ENCODE assay signal across 26 cellular contexts in the genomic region with DNA sequence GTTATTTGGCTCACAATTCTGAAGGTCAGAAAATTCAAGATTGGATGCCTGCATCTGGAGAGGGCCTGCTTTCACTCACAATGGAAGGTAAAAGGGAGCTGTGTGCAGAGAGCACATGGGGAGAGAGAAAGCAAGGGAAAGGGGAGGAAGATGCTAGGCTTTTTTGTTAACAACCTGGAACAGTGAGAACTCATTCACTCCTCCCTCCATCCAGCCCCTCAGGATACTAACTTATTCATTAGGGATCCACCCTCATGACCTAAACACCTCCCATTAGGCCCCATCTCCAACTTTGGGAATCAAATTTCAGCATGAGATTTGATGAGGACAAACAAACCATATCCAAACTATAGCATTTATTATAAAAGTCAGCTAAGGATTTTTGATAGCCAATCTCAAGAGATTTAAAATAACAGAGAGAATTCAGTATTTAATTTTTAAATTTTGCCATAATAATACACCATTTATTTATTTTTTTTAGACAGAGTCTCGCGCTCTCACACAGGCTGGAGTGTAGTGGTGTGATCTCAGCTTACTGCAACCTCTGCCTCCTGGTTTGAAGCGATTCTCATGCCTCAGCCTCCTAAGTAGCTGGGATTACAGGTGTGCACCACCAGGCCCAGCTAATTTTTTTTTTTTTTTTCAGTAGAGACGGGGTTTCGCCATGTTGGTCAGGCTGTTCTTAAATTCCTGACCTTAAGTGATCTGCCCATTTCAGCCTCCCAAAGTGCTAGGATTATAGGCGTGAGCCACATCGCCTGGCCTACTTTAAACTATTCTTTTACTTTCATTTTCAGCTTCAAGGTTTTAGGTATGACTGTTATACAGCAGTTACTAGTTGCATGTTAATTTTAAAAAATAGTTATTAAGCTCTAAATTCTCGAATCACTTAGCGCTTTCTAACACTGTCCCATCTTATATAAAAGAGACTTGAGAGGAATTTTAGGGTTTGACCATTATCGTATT. TPM values are rescaled to one million over a fixed set of nuclear protein-coding genes. Genes with fewer than 3 reads are reported as not detected.
DNase-seq lines count a peak whose midpoint lies in the region; ATAC-seq and TF ChIP-seq lines count a peak whose summit lies in the region.
"Had no signal": no experiment of that assay in that cellular context is flagged by ENCODE, and none has a peak within 500 bp of the region (broad histone marks: within the 10 kb centered on the region; RNA-seq: fewer than 3 reads in every experiment).

No MANE protein-coding gene starts in this region.

- DNase-seq in SK-N-SH (no peak), neural progenitor cell (ENCODE audit: low spot score) (no peak), GDM1 (lab: John Stamatoyannopoulos, UW) (no peak), NCI-H1417 (lab: John Stamatoyannopoulos, UW) (no peak)
- DNase-seq: 8988T; activated CD4-positive, alpha-beta memory T cell treated with anti-CD3 and anti-CD28 coated beads, Interleukin-2, amount 10 ng/mL, durations not matched to agents 7 days and 5 days; activated naive CD4-positive, alpha-beta T cell treated with anti-CD3 and anti-CD28 coated beads for 36 hours; amygdala; cortex of kidney; Karpas-422; NCI-H1092; NCI-H2081; NCI-H446 treated with DMSO at 0.1 percent for 48 hours; ovary; RPMI8226; stimulated activated CD4-positive, alpha-beta T cell treated with anti-CD3 and anti-CD28 coated beads, Interleukin-4, amount 100 ng/mL, for 4 hours had no signal

- TF ChIP-seq CTCF in SK-N-SH (IDR thresholded peaks at IDR 0.05) (no peak), Loucy (conservative IDR thresholded peaks at IDR 0.05; ENCODE audit: low read length) (no peak), neural progenitor cell (IDR thresholded peaks at IDR 0.05) (no peak)

- peak overlapping the region; percentile 37 for H3K4me3 Mint-ChIP-seq in activated T-helper 17 cell treated with anti-CD3 and anti-CD28 coated beads, Interleukin-2, amount 50 U/mL, for 72 hours
- H3K4me3 Mint-ChIP-seq in neural progenitor cell = no peak overlapping the region
- H3K4me3 Mint-ChIP-seq: activated CD4-positive, alpha-beta memory T cell treated with anti-CD3 and anti-CD28 coated beads, Interleukin-2, amount 10 ng/mL, durations not matched to agents 7 days and 5 days; activated naive CD4-positive, alpha-beta T cell treated with anti-CD3 and anti-CD28 coated beads for 36 hours; memory B cell; stimulated activated naive CD8-positive, alpha-beta T cell treated with anti-CD3 and anti-CD28 coated beads, Interleukin-15, Interleukin-2, amounts not matched to agents 100 ng/mL and 50 ng/mL, for 24 hours had no signal

- H3K27ac ChIP-seq in SK-N-SH (ENCODE audit: low read depth in 2 of 2, low read length in 1 of 2) = no peak overlapping the region
- no peak overlapping the region for H3K27ac ChIP-seq in neural progenitor cell
- H3K27ac ChIP-seq: ovary, SK-N-MC, tibial nerve had no signal

- H3K27ac Mint-ChIP-seq in activated T-helper 17 cell treated with anti-CD3 and anti-CD28 coated beads, Interleukin-2, amount 50 U/mL, for 72 hours = no peak overlapping the region
- H3K27ac Mint-ChIP-seq in neural progenitor cell = no peak overlapping the region
- H3K27ac Mint-ChIP-seq: activated CD4-positive, alpha-beta memory T cell treated with anti-CD3 and anti-CD28 coated beads, Interleukin-2, amount 10 ng/mL, durations not matched to agents 7 days and 5 days; activated naive CD4-positive, alpha-beta T cell treated with anti-CD3 and anti-CD28 coated beads for 36 hours; memory B cell; stimulated activated naive CD8-positive, alpha-beta T cell treated with anti-CD3 and anti-CD28 coated beads, Interleukin-15, Interleukin-2, amounts not matched to agents 100 ng/mL and 50 ng/mL, for 24 hours had no signal

- H3K4me3 ChIP-seq in SK-N-SH (ENCODE audit: low read depth in 2 of 2, low read length in 1 of 2) = no peak overlapping the region
- no peak overlapping the region for H3K4me3 ChIP-seq in Loucy (ENCODE audit: low read length, poor library complexity, severe bottlenecking)
- no peak overlapping the region for H3K4me3 ChIP-seq in neural progenitor cell
- H3K4me3 ChIP-seq: ovary, SK-N-MC, tibial nerve had no signal

- H3K9me3 ChIP-seq in SK-N-SH (no peaks in the 10 kb centered on the region), Loucy (ENCODE audit: insufficient read depth, low read depth, low read length) (no peaks in the 10 kb centered on the region), neural progenitor cell (ENCODE audit: low read depth) (no peaks in the 10 kb centered on the region)
- H3K9me3 ChIP-seq: ovary, tibial nerve had no signal

- H3K4me1 Mint-ChIP-seq in activated T-helper 17 cell treated with anti-CD3 and anti-CD28 coated beads, Interleukin-2, amount 50 U/mL, for 72 hours = no peaks in the 10 kb centered on the region
- H3K4me1 Mint-ChIP-seq in neural progenitor cell = peaks cover 17% of the 10 kb centered on the region
- H3K4me1 Mint-ChIP-seq: activated CD4-positive, alpha-beta memory T cell treated with anti-CD3 and anti-CD28 coated beads, Interleukin-2, amount 10 ng/mL, durations not matched to agents 7 days and 5 days; memory B cell had no signal

- H3K79me2 ChIP-seq in SK-N-SH (ENCODE audit: insufficient read depth) (no peaks in the 10 kb centered on the region), Loucy (ENCODE audit: insufficient read depth, low read length) (no peaks in the 10 kb centered on the region), neural progenitor cell (ENCODE audit: low read depth) (no peaks in the 10 kb centered on the region)

- TF ChIP-seq EP300 in SK-N-SH (IDR thresholded peaks at IDR 0.05; ENCODE audit: borderline replicate concordance in 1 of 2, low read depth in 1 of 2, low read length in 1 of 2) = no peak

- no peak overlapping the region for H3K9ac ChIP-seq in SK-N-SH
- H3K9ac ChIP-seq in Loucy (ENCODE audit: low read depth, low read length, poor library complexity, severe bottlenecking) = no peak overlapping the region
- no peak overlapping the region for H3K9ac ChIP-seq in neural progenitor cell

- H3K4me1 ChIP-seq in SK-N-SH (ENCODE audit: control insufficient read depth in 1 of 2, insufficient read depth in 2 of 2, low read depth in 1 of 2, low read length in 1 of 2) = peaks cover 0 to 10% of the 10 kb centered on the region in 2 experiments; a peak in 2 of 4 replicates
- no peaks in the 10 kb centered on the region for H3K4me1 ChIP-seq in Loucy (ENCODE audit: insufficient read depth, low read length, poor library complexity, severe bottlenecking)
- peaks cover 16% of the 10 kb centered on the region for H3K4me1 ChIP-seq in neural progenitor cell
- H3K4me1 ChIP-seq: tibial nerve had no signal

- WGBS in SK-N-SH (ENCODE audit: low lambda C conversion rate) = 93% methylated on average over 10 of the region's 10 CpGs

- H3K36me3 ChIP-seq in SK-N-SH (replicated peaks in 1 of 2; ENCODE audit: control insufficient read depth in 1 of 2, insufficient read depth in 2 of 2, low read length in 1 of 2) (no peaks in the 10 kb centered on the region), Loucy (ENCODE audit: insufficient read depth, low read length) (no peaks in the 10 kb centered on the region), neural progenitor cell (no peaks in the 10 kb centered on the region)
- H3K36me3 ChIP-seq: ovary, tibial nerve had no signal

- H3K36me3 Mint-ChIP-seq in activated T-helper 17 cell treated with anti-CD3 and anti-CD28 coated beads, Interleukin-2, amount 50 U/mL, for 72 hours (ENCODE audit: low read depth) = no peaks in the 10 kb centered on the region
- no peaks in the 10 kb centered on the region for H3K36me3 Mint-ChIP-seq in neural progenitor cell
- H3K36me3 Mint-ChIP-seq: memory B cell had no signal

- peaks cover 5% of the 10 kb centered on the region for H3K9me3 Mint-ChIP-seq in activated T-helper 17 cell treated with anti-CD3 and anti-CD28 coated beads, Interleukin-2, amount 50 U/mL, for 72 hours
- no peaks in the 10 kb centered on the region for H3K9me3 Mint-ChIP-seq in neural progenitor cell
- H3K9me3 Mint-ChIP-seq: activated CD4-positive, alpha-beta memory T cell treated with anti-CD3 and anti-CD28 coated beads, Interleukin-2, amount 10 ng/mL, durations not matched to agents 7 days and 5 days; activated naive CD4-positive, alpha-beta T cell treated with anti-CD3 and anti-CD28 coated beads for 36 hours had no signal

- H2AFZ ChIP-seq in SK-N-SH (ENCODE audit: low read depth) (0 out of 2 replicates have a peak overlapping the region, but pooled peaks have one; percentile 7), Loucy (ENCODE audit: low read length) (peak overlapping the region; percentile 45; the same call in 1 of the 2 replicates), neural progenitor cell (replicated peaks) (peak overlapping the region; percentile 48)

- POLR2A ChIA-PET in SK-N-SH (lab: Yijun Ruan, JAX) = no interaction called here

- CTCF ChIA-PET in SK-N-SH (lab: Yijun Ruan, JAX) = interaction anchor here (0.9 to 1.6 kb wide), 3 partner anchors 11 to 21 kb away, joined by 3 to 4 read pairs (median 4); a partner anchor contains a TSS

- H3F3A ChIP-seq in SK-N-SH (replicated peaks; ENCODE audit: insufficient read depth) = peaks cover 12% of the 10 kb centered on the region
- H3F3A ChIP-seq in Loucy (ENCODE audit: low read depth) = no peaks in the 10 kb centered on the region
- H3F3A ChIP-seq in neural progenitor cell (ENCODE audit: low read depth) = peaks cover 4% of the 10 kb centered on the region

- H3K27me3 Mint-ChIP-seq in activated T-helper 17 cell treated with anti-CD3 and anti-CD28 coated beads, Interleukin-2, amount 50 U/mL, for 72 hours = peaks cover 5% of the 10 kb centered on the region
- H3K27me3 Mint-ChIP-seq in neural progenitor cell (ENCODE audit: insufficient read depth, low read depth) = peaks cover 2% of the 10 kb centered on the region
- H3K27me3 Mint-ChIP-seq: memory B cell; stimulated activated naive CD8-positive, alpha-beta T cell treated with anti-CD3 and anti-CD28 coated beads, Interleukin-15, Interleukin-2, amounts not matched to agents 100 ng/mL and 50 ng/mL, for 24 hours had no signal

- no peaks in the 10 kb centered on the region for H4K20me1 ChIP-seq in SK-N-SH (ENCODE audit: insufficient read depth)
- H4K20me1 ChIP-seq in Loucy (ENCODE audit: insufficient read depth, low read length, poor library complexity, severe bottlenecking) = no peaks in the 10 kb centered on the region
- H4K20me1 ChIP-seq in neural progenitor cell (ENCODE audit: low read depth) = no peaks in the 10 kb centered on the region

- H3K27me3 ChIP-seq in SK-N-SH (ENCODE audit: insufficient read depth) (no peaks in the 10 kb centered on the region), Loucy (ENCODE audit: insufficient read depth, low read length, poor library complexity, severe bottlenecking) (no peaks in the 10 kb centered on the region), neural progenitor cell (no peaks in the 10 kb centered on the region)
- H3K27me3 ChIP-seq: ovary, tibial nerve had no signal

- H3K4me2 ChIP-seq in SK-N-SH (no peak overlapping the region), Loucy (ENCODE audit: low read depth, low read length, poor library complexity, severe bottlenecking) (peak overlapping the region; percentile 37), neural progenitor cell (no peak overlapping the region)

- no peak for ATAC-seq in SK-N-SH treated with all-trans-retinoic acid at 6 μM for 48 hours
- ATAC-seq in activated T-helper 17 cell treated with anti-CD3 and anti-CD28 coated beads, Interleukin-2, amount 50 U/mL, for 72 hours (replicated peaks) = no peak
- ATAC-seq in HG02981 (IDR thresholded peaks at IDR 0.05; ENCODE audit: unreplicated experiment) = no peak
- ATAC-seq: activated CD4-positive, CD25-positive, alpha-beta regulatory T cell treated with anti-CD3 and anti-CD28 coated beads, Interleukin-2, amount 50 U/mL, for 24 hours; HCT116 had no signal

- no peak for TF ChIP-seq RAD21 in SK-N-SH (IDR thresholded peaks at IDR 0.05; ENCODE audit: low read length)

- H3K9me2 ChIP-seq in SK-N-SH = no peaks in the 10 kb centered on the region
- H3K9me2 ChIP-seq in Loucy (replicated peaks; ENCODE audit: low read depth, low read length) = no peaks in the 10 kb centered on the region

RNA-seq across cellular contexts. Expression of a gene that starts 20.3 kb away (rescaled TPM):
- 22.3 and 24.9 TPM in 2 replicates for polyA plus RNA-seq in SK-N-SH (2012; rRNA removed)
- polyA plus RNA-seq in SK-N-SH (2012; cell fraction: cytosol; rRNA removed) = 14.7 and 21.9 TPM in 2 replicates
- polyA plus RNA-seq in SK-N-SH (2012; cell fraction: nucleus; rRNA removed) = 11.2 and 25.0 TPM in 2 replicates
- 1 to 10 TPM; 1.4 to 1.7 TPM for total RNA-seq in activated T-helper 17 cell treated with anti-CD3 and anti-CD28 coated beads, Interleukin-2, amount 50 U/mL, for 72 hours
- total RNA-seq in neural progenitor cell (ENCODE audit: low replicate concordance) = 35.5 and 36.8 TPM in 2 replicates
- total RNA-seq: activated naive CD4-positive, alpha-beta T cell treated with anti-CD3 and anti-CD28 coated beads for 36 hours had no signal

Comparison
In these comparisons a context has a peak if more than half of its experiments do, and no peak if none do; other contexts are left out.
1. RNA of a gene that starts 20.3 kb away (total RNA-seq): 35.5 to 36.8 TPM in neural progenitor cell; 1.4 to 1.7 TPM in activated T-helper 17 cell treated with anti-CD3 and anti-CD28 coated beads, Interleukin-2, amount 50 U/mL, for 72 hours; every median in the first group is over 10 times any median in the second.
2. Peak in every context shown above with its lines, with median percentiles within 50 percentile points of each other: H2AFZ ChIP-seq.